In the genomic region with DNA sequence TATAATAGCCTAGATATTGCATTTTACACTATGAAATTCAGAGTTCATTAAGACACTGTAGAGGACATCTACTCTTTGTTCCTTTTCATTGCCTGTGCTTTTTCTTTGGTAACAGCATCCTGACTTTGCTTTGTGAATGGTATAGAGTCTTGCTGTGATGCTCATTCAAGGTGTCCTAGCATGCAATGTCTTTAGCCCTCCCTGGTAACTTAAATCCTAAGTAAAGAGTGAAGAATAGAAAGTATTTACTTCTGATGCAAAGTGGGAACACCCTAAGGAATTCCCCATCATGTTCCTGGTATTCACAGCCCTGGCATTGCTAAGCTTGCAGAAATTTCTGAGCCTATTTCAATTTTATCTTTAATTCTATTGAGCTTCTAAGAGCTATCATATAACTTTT, we compare ENCODE assay signal across 19 cellular contexts.
"Had no signal": no experiment of that assay in that cellular context is flagged by ENCODE, and none has a peak within 500 bp of the region (broad histone marks: within the 10 kb centered on the region; RNA-seq: fewer than 3 reads in every experiment).

No MANE protein-coding gene starts in this region.

- H3K4me1 Mint-ChIP-seq: activated naive CD8-positive, alpha-beta T cell treated with anti-CD3 and anti-CD28 coated beads, Interleukin-2, amount 10 ng/mL, durations not matched to agents 7 days and 5 days; immature natural killer cell; nephron; stimulated activated naive CD8-positive, alpha-beta T cell treated with anti-CD3 and anti-CD28 coated beads, Interleukin-15, amount 100 ng/mL, for 72 hours had no signal

- ATAC-seq: activated CD4-positive, CD25-positive, alpha-beta regulatory T cell treated with anti-CD3 and anti-CD28 coated beads, Interleukin-2, amount 50 U/mL, for 24 hours; gastroesophageal sphincter; right lobe of liver; stimulated activated naive CD8-positive, alpha-beta T cell treated with anti-CD3 and anti-CD28 coated beads, Interleukin-15, amount 100 ng/mL, for 72 hours had no signal

- H3K36me3 ChIP-seq: brain microvascular endothelial cell, gastroesophageal sphincter, right lobe of liver, spleen, upper lobe of left lung had no signal

- H3K27ac ChIP-seq: brain microvascular endothelial cell, gastroesophageal sphincter, right lobe of liver, spleen, testis, upper lobe of left lung had no signal

- H3K4me1 ChIP-seq: gastroesophageal sphincter, spleen, testis, upper lobe of left lung had no signal

- H3K4me3 Mint-ChIP-seq: activated naive CD8-positive, alpha-beta T cell treated with anti-CD3 and anti-CD28 coated beads, Interleukin-2, amount 10 ng/mL, durations not matched to agents 7 days and 5 days; immature natural killer cell; nephron; stimulated activated naive CD8-positive, alpha-beta T cell treated with anti-CD3 and anti-CD28 coated beads, Interleukin-15, amount 100 ng/mL, for 72 hours had no signal

- H3K9me3 ChIP-seq: gastroesophageal sphincter, right lobe of liver, testis, upper lobe of left lung had no signal

- H3K4me3 ChIP-seq: gastroesophageal sphincter, right lobe of liver, spleen, testis, upper lobe of left lung had no signal

- H3K27me3 ChIP-seq: brain microvascular endothelial cell, gastroesophageal sphincter, right lobe of liver, spleen, testis, upper lobe of left lung had no signal

- H3K36me3 Mint-ChIP-seq: activated naive CD8-positive, alpha-beta T cell treated with anti-CD3 and anti-CD28 coated beads, Interleukin-2, amount 10 ng/mL, durations not matched to agents 7 days and 5 days; immature natural killer cell had no signal

- DNase-seq: activated CD4-positive, alpha-beta T cell treated with anti-CD3 and anti-CD28 coated beads, Interleukin-2, amount 50 U/mL, for 4 hours; activated naive CD4-positive, alpha-beta T cell; activated naive CD8-positive, alpha-beta T cell treated with anti-CD3 and anti-CD28 coated beads, Interleukin-2, amount 10 ng/mL, durations not matched to agents 7 days and 5 days; activated T-cell treated with anti-CD3 and anti-CD28 coated beads for 4 hours; brain microvascular endothelial cell; cortex of kidney; effector memory CD4-positive, alpha-beta T cell; immature natural killer cell; occipital lobe; right lobe of liver; spleen; stimulated activated CD4-positive, alpha-beta T cell treated with anti-CD3 and anti-CD28 coated beads, Interleukin-1b, Interleukin-23, amount 100 ng/mL, for 48 hours; stimulated activated naive CD8-positive, alpha-beta T cell treated with anti-CD3 and anti-CD28 coated beads, Interleukin-15, amount 100 ng/mL, for 72 hours; T-helper 9 cell; testis; upper lobe of left lung had no signal

- H3K27ac Mint-ChIP-seq: activated naive CD8-positive, alpha-beta T cell treated with anti-CD3 and anti-CD28 coated beads, Interleukin-2, amount 10 ng/mL, durations not matched to agents 7 days and 5 days; immature natural killer cell; nephron; stimulated activated naive CD8-positive, alpha-beta T cell treated with anti-CD3 and anti-CD28 coated beads, Interleukin-15, amount 100 ng/mL, for 72 hours had no signal

- H3K27me3 Mint-ChIP-seq: activated naive CD8-positive, alpha-beta T cell treated with anti-CD3 and anti-CD28 coated beads, Interleukin-2, amount 10 ng/mL, durations not matched to agents 7 days and 5 days; stimulated activated naive CD8-positive, alpha-beta T cell treated with anti-CD3 and anti-CD28 coated beads, Interleukin-15, amount 100 ng/mL, for 72 hours had no signal
